Comparison of ENCODE assay signal across 11 cellular contexts in the genomic region with DNA sequence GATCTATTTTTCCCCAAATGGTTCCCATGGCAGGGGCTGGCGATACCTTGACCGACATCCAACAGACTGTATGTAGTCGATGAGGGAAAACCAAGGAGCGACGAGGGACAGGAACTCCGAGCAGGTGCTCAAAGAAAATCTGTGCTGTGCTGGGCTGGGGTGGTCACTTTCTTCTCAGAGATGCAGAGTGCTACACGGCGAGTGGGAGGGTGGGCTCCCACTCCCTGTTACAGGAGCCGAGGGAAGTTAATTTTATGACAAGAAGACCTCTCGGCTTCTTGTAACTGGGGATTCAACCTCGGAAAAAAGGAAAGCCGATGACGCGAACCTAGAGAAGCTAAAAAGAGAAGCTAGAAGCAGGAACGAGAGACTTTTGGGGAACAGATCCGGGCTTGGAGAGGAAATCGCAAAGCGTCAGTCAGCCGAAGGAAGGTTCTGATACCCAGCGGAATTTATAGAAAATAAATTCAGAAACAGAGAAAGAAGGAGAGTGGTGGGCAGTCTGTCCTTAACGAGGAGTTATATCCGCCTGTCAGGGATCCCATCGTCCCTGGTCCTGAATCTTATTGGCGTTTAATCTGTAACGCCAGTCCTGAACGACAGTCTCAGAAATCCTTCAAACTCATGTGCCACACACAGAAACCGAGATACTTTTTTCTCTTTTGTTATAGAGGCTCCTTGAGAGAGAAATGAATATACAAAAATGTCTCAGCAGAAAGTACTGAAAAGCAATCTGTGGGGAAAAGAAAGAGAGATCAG.
DNase-seq lines count a peak whose midpoint lies in the region; ATAC-seq, FAIRE-seq and TF ChIP-seq lines count a peak whose summit lies in the region.
"Had no signal": no experiment of that assay in that cellular context is flagged by ENCODE, and none has a peak within 500 bp of the region (broad histone marks: within the 10 kb centered on the region; RNA-seq: fewer than 3 reads in every experiment).

No MANE protein-coding gene starts in this region.

- TF ChIP-seq CTCF in BE2C (IDR thresholded peaks at IDR 0.05; ENCODE audit: low read depth, low read length) (no peak), HCT116 (IDR thresholded peaks at IDR 0.05 in 2 of 3, conservative IDR thresholded peaks at IDR 0.05 in 1 of 3; ENCODE audit: borderline replicate concordance in 1 of 3, insufficient read depth in 1 of 3, low read depth in 2 of 3, low read length in 2 of 3) (no peak), D721Med (IDR thresholded peaks at IDR 0.05; ENCODE audit: insufficient read depth, missing control alignments) (no peak), transverse colon (IDR thresholded peaks at IDR 0.05) (no peak)

- H3K4me1 Mint-ChIP-seq in central memory CD8-positive, alpha-beta T cell: no peaks in the 10 kb centered on the region
- H3K4me1 Mint-ChIP-seq: stimulated activated memory B cell treated with anti-CD40 and anti-IgM and Interleukin-4, amounts not matched to agents 10 μg/mL and 1 μg/mL and 100 μg/mL, for 72 hours had no signal

- no peak overlapping the region for H4K8ac ChIP-seq in mesendoderm (ENCODE audit: low read depth, low read length)

- intact Hi-C loops in HCT116 (cut with micrococcal nuclease): no loop called here
- intact Hi-C loops in transverse colon (cut with DNase I; ENCODE audit: low total_unique reads): no loop called here

- no peak overlapping the region for H4K5ac ChIP-seq in mesendoderm (ENCODE audit: low read length)

- H3K27ac Mint-ChIP-seq in central memory CD8-positive, alpha-beta T cell (ENCODE audit: low read depth): peak overlapping the region; percentile 16
- H3K27ac Mint-ChIP-seq: stimulated activated memory B cell treated with anti-CD40 and anti-IgM and Interleukin-4, amounts not matched to agents 10 μg/mL and 1 μg/mL and 100 μg/mL, for 72 hours had no signal

- WGBS in mesendoderm (ENCODE audit: extremely low coverage, insufficient coverage, low lambda C conversion rate): no CpG with 5 or more reads among the region's 27 CpGs
- WGBS in transverse colon (ENCODE audit: low coverage in 1 of 2), 2 donors: 18 to 21% methylated on average over 13 to 27 of the region's 27 CpGs

- no peaks in the 10 kb centered on the region for H3K4me1 ChIP-seq in BE2C
- H3K4me1 ChIP-seq in HCT116 (ENCODE audit: control insufficient read depth in 1 of 2, insufficient read depth in 2 of 2, low read length in 2 of 2): peaks cover 2 to 13% of the 10 kb centered on the region in 2 experiments; a peak in 3 of 4 replicates
- H3K4me1 ChIP-seq in mesendoderm (ENCODE audit: control insufficient read depth, low read depth, low read length): no peaks in the 10 kb centered on the region
- H3K4me1 ChIP-seq in transverse colon: no peaks in the 10 kb centered on the region

- H3K9me3 Mint-ChIP-seq in central memory CD8-positive, alpha-beta T cell: no peaks in the 10 kb centered on the region

- RAD21 ChIA-PET in HCT116 (lab: Charles Lee; ENCODE audit: low non-redundant PET in 1 of 2, low total read pairs in 2 of 2, uncharacterized antibody in 2 of 2, unreplicated experiment in 2 of 2): no interaction called here

- ATAC-seq in HCT116: no peak
- ATAC-seq in central memory CD8-positive, alpha-beta T cell (replicated peaks; ENCODE audit: extremely low read depth, poor library complexity, severe bottlenecking): no peak
- ATAC-seq: stimulated activated memory B cell treated with anti-CD40 and anti-IgM and Interleukin-4, amounts not matched to agents 10 μg/mL and 1 μg/mL and 100 μg/mL, for 72 hours had no signal

- H4K20me1 ChIP-seq in HCT116 (ENCODE audit: insufficient read depth): no peaks in the 10 kb centered on the region

- H3K79me1 ChIP-seq in mesendoderm (ENCODE audit: low read length): no peaks in the 10 kb centered on the region

- no peak overlapping the region for H3K4ac ChIP-seq in mesendoderm (ENCODE audit: low read depth, low read length)

- DNase-seq in BE2C (no peak), HCT116 (ENCODE audit: low read depth, low spot score) (no peak), mesendoderm (peak; percentile 67), cerebellar cortex (ENCODE audit: low spot score) (no peak), G401 (ENCODE audit: low spot score) (no peak), D721Med (ENCODE audit: insufficient read length, low spot score) (no peak), transverse colon (no peak)
- no peak for DNase-seq in central memory CD8-positive, alpha-beta T cell (ENCODE audit: low spot score in 2 of 2)
- DNase-seq: DMS53, spleen had no signal

- peak overlapping the region; percentile 15 for H3K56ac ChIP-seq in mesendoderm (ENCODE audit: low read length)

- FAIRE-seq in D721Med (lab: Jason Lieb, UNC): no peak

- BruUV-seq in HCT116 (replicated peaks; lab: Mats Ljungman, UMichigan): no TSS peak

- H3K27me3 ChIP-seq in BE2C (no peaks in the 10 kb centered on the region), HCT116 (ENCODE audit: insufficient read depth, low read length) (no peaks in the 10 kb centered on the region), mesendoderm (ENCODE audit: insufficient read depth, low read length, poor library complexity) (no peaks in the 10 kb centered on the region), transverse colon (peaks cover 56% of the 10 kb centered on the region)

- H2AK5ac ChIP-seq in mesendoderm (ENCODE audit: low read length): no peak overlapping the region

- H3K27ac ChIP-seq in HCT116 (ENCODE audit: low read depth, low read length) (no peak overlapping the region), mesendoderm (ENCODE audit: low read depth, low read length) (no peak overlapping the region), transverse colon (no peak overlapping the region)
- H3K27ac ChIP-seq: spleen had no signal

- POLR2A ChIA-PET in HCT116 (lab: Charles Lee): no interaction called here

- H3K9ac ChIP-seq in HCT116 (ENCODE audit: low read length): no peak overlapping the region
- H3K9ac ChIP-seq in mesendoderm (ENCODE audit: low read length): peak overlapping the region; percentile 36

- peak overlapping the region; percentile 54; the same call in 1 of the 2 replicates for H3K4me2 ChIP-seq in HCT116 (ENCODE audit: low read length)
- peak overlapping the region; percentile 85 for H3K4me2 ChIP-seq in mesendoderm (ENCODE audit: low read length)

- H3K27me3 Mint-ChIP-seq in central memory CD8-positive, alpha-beta T cell: peaks cover 54% of the 10 kb centered on the region

- peak overlapping the region; percentile 64 for H2AFZ ChIP-seq in HCT116 (ENCODE audit: low read depth, low read length, poor library complexity, severe bottlenecking)

- H3K36me3 Mint-ChIP-seq in central memory CD8-positive, alpha-beta T cell (ENCODE audit: insufficient read depth): peaks cover 7% of the 10 kb centered on the region

- no peak overlapping the region for H3K23ac ChIP-seq in mesendoderm (ENCODE audit: low read length)

- H3K18ac ChIP-seq in mesendoderm (ENCODE audit: low read length): no peak overlapping the region

- H3K79me2 ChIP-seq in HCT116 (ENCODE audit: insufficient read depth, low read length): no peaks in the 10 kb centered on the region
- no peaks in the 10 kb centered on the region for H3K79me2 ChIP-seq in mesendoderm (ENCODE audit: control insufficient read depth, insufficient read depth, low read length)

- CTCF ChIA-PET in HCT116 (lab: Charles Lee): no interaction called here

- no peak overlapping the region for H2BK5ac ChIP-seq in mesendoderm (ENCODE audit: low read length)

- no peak for TF ChIP-seq EP300 in transverse colon (IDR thresholded peaks at IDR 0.05; ENCODE audit: low read depth)

- H2BK120ac ChIP-seq in mesendoderm (ENCODE audit: low read depth, low read length): no peak overlapping the region

- H2BK15ac ChIP-seq in mesendoderm (replicated peaks; ENCODE audit: low read depth): no peak overlapping the region

- in situ Hi-C loops in G401 (cut with HindIII; ENCODE audit: low sequenced_read_pairs): no loop called here
- in situ Hi-C loops in transverse colon (cut with MboI; ENCODE audit: low pct_ligation_motif_present in 1 of 4, low pct_unique_long_range_greater_than_20kb in 1 of 4, low sequenced_read_pairs in 3 of 4): no loop called here

- TF ChIP-seq RAD21 in HCT116 (IDR thresholded peaks at IDR 0.05; ENCODE audit: low read depth): no peak

- no peak overlapping the region for H3K4me3 Mint-ChIP-seq in central memory CD8-positive, alpha-beta T cell
- H3K4me3 Mint-ChIP-seq: stimulated activated memory B cell treated with anti-CD40 and anti-IgM and Interleukin-4, amounts not matched to agents 10 μg/mL and 1 μg/mL and 100 μg/mL, for 72 hours had no signal

- H3K36me3 ChIP-seq in BE2C (no peaks in the 10 kb centered on the region), HCT116 (ENCODE audit: control insufficient read depth in 1 of 2, insufficient read depth in 2 of 2, low read length in 2 of 2) (no peaks in the 10 kb centered on the region), mesendoderm (ENCODE audit: control insufficient read depth, insufficient read depth, low read length) (no peaks in the 10 kb centered on the region), transverse colon (no peaks in the 10 kb centered on the region)
- H3K36me3 ChIP-seq: spleen had no signal

- no peaks in the 10 kb centered on the region for H3K9me3 ChIP-seq in BE2C
- H3K9me3 ChIP-seq in HCT116 (ENCODE audit: control insufficient read depth in 1 of 2, insufficient read depth in 1 of 2, low read depth in 1 of 2, low read length in 2 of 2): peaks cover 0 to 6% of the 10 kb centered on the region in 2 experiments; a peak in 1 of 4 replicates
- H3K9me3 ChIP-seq in transverse colon: no peaks in the 10 kb centered on the region

- TF ChIP-seq POLR2A in HCT116 (IDR thresholded peaks at IDR 0.05; ENCODE audit: borderline replicate concordance, extremely low read depth, insufficient read depth, insufficient read length): no peak
- TF ChIP-seq POLR2A in transverse colon (IDR thresholded peaks at IDR 0.05): no peak

- H3K4me3 ChIP-seq in BE2C (ENCODE audit: low read depth, low read length): peak overlapping the region; percentile 62
- H3K4me3 ChIP-seq in HCT116 (replicated peaks in 1 of 2; ENCODE audit: low read depth in 1 of 2, low read length in 2 of 2): no peak overlapping the region
- peak overlapping the region; percentile 30 for H3K4me3 ChIP-seq in mesendoderm (ENCODE audit: low read length)
- no peak overlapping the region for H3K4me3 ChIP-seq in transverse colon
- H3K4me3 ChIP-seq: spleen had no signal

- H3K9me2 ChIP-seq in HCT116 (ENCODE audit: insufficient read depth): no peaks in the 10 kb centered on the region

TF ChIP-seq in HCT116, 20 proteins besides CTCF, POLR2A, EP300 and RAD21 (continues in another document):
- TF ChIP-seq ELF1 (IDR thresholded peaks at IDR 0.05; ENCODE audit: borderline replicate concordance, low read depth) (no peak), ATF3 (IDR thresholded peaks at IDR 0.05) (no peak), POLR2AphosphoS5 (IDR thresholded peaks at IDR 0.05; ENCODE audit: low read depth, low read length) (no peak), CBX3 (IDR thresholded peaks at IDR 0.05; ENCODE audit: low read depth) (no peak), SRF (IDR thresholded peaks at IDR 0.05; ENCODE audit: low read depth) (no peak), JUND (IDR thresholded peaks at IDR 0.05) (no peak), EZH2 (IDR thresholded peaks at IDR 0.05) (no peak)

Comparison
In these comparisons a context has a peak if more than half of its experiments do, and no peak if none do; other contexts are left out.
1. H3K4me3 ChIP-seq: peak in BE2C (single experiment) and mesendoderm (single experiment); none in HCT116 (0 of 2) and transverse colon (0 of 4).